Comparison of ENCODE assay signal across 25 cellular contexts in genomic region chr10:20954519-20954918, GRCh38. TPM values are rescaled to one million over a fixed set of nuclear protein-coding genes. Genes with fewer than 3 reads are reported as not detected.
"Had no signal": no experiment of that assay in that cellular context is flagged by ENCODE, and none has a peak within 500 bp of the region (broad histone marks: within the 10 kb centered on the region; RNA-seq: fewer than 3 reads in every experiment).

No MANE protein-coding gene starts in this region.

- H3K4me1 ChIP-seq: breast epithelium, colonic mucosa, spleen, testis, upper lobe of left lung had no signal

- H3K27ac ChIP-seq: breast epithelium, colonic mucosa, epithelial cell of prostate, heart left ventricle, spleen, testis, upper lobe of left lung, WERI-Rb-1 had no signal

- H3K27me3 ChIP-seq: breast epithelium, colonic mucosa, heart left ventricle, spleen, testis, upper lobe of left lung had no signal

- H3K9me3 ChIP-seq: breast epithelium, colonic mucosa, mucosa of descending colon, testis, upper lobe of left lung had no signal

- DNase-seq: activated CD4-positive, alpha-beta T cell treated with anti-CD3 and anti-CD28 coated beads, Interleukin-2, amount 50 U/mL, for 4 hours; activated CD8-positive, alpha-beta memory T cell treated with anti-CD3 and anti-CD28 coated beads for 24 hours; activated CD8-positive, alpha-beta memory T cell treated with anti-CD3 and anti-CD28 coated beads, Interleukin-2, amount 50 U/mL, for 4 hours; activated naive CD4-positive, alpha-beta T cell; activated naive CD8-positive, alpha-beta T cell treated with anti-CD3 and anti-CD28 coated beads for 36 hours; activated T-cell treated with anti-CD3 and anti-CD28 coated beads, Interleukin-2, amount 50 U/mL, for 24 hours; colonic mucosa; heart left ventricle; immature natural killer cell; kidney glomerular epithelial cell; left ventricle myocardium superior; mammary epithelial cell; mucosa of descending colon; posterior cingulate gyrus; retina; spleen; stimulated activated CD4-positive, alpha-beta T cell treated with anti-CD3 and anti-CD28 coated beads, Interleukin-4, amount 100 ng/mL, for 1 hour; stimulated activated naive CD4-positive, alpha-beta T cell; SW 1271; testis; WERI-Rb-1 had no signal

- H3K36me3 ChIP-seq: breast epithelium, colonic mucosa, heart left ventricle, spleen, upper lobe of left lung, WERI-Rb-1 had no signal

- ATAC-seq: heart left ventricle, left ventricle myocardium superior, mucosa of descending colon had no signal

- H3K4me3 ChIP-seq: breast epithelium, colonic mucosa, heart left ventricle, mucosa of descending colon, spleen, testis, upper lobe of left lung had no signal

RNA-seq across cellular contexts. Expression of gene NEBL, which starts 57.4 kb away (rescaled TPM):
- total RNA-seq: T-helper 2 cell treated with Interferon-gamma antibody and Interleukin-4, amounts not matched to agents 100 ng/mL and 5 ng/mL, for 36 hours had no signal
- polyA plus RNA-seq: immature natural killer cell had no signal
